Comparison of ENCODE assay signal across 1 cellular context in the genomic region with DNA sequence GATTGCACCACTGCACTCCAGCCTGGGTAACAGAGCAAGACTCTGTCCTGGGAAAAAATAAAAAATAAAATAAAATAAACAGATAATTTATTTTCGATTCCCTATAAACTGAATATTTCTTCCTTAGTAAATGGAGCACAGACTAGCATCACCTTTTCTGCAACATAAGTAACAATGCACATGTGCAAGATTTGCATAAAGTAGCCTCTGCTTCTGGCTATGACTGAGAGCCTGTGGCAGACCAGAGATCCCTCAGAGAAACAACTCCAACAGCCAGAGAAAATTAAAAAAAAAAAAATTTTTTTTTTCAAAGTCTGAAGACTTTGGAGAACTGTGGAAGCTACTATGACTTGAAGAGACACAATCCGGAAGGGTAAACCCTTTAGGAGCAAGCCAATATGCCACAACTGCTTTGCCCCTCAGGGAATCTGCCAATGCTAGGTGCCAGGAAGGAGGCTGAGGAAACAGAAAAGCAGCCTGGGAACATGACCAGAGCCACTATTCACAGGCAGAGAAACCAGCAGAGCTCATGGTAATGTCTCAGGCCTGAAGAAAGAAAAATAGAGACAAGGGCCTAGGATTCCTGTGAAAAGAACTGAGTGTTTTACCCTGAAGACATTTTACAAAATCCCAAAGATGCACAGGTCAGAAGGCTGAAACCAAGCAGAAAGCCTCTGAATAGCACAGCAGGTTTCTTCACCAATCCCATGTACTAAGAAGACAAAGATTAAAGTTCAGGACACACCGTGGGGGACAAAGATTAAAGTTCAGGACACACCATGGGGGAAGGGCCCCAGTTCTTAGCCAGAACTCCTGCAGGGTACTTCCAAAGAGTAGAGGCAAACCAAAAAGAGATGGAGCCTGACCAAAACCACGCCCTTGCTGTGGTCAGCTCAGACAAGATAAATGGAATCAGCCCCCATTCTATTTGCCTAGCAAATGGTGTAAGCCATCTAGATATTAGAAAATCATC.
TF ChIP-seq lines count a peak whose summit lies in the region.

No MANE protein-coding gene starts in this region.

TF ChIP-seq in HepG2, 621 proteins besides CTCF, POLR2A, EP300 and RAD21 (continued from another document and continues in another):
- TF ChIP-seq RORA (CRISPR knock-in tag; IDR thresholded peaks at IDR 0.05) (0 out of 2 replicates have a peak, but pooled peaks have one; percentile 26), ZNF121 (CRISPR knock-in tag; IDR thresholded peaks at IDR 0.05) (no peak), RBM22 (optimal IDR thresholded peaks at IDR 0.05; ENCODE audit: low read length) (peak; percentile 85), NR2F6 (IDR thresholded peaks at IDR 0.05) (peak; percentile 44; the same call in 1 of the 2 replicates), NR2F6 (CRISPR knock-in tag; IDR thresholded peaks at IDR 0.05) (no peak), RFXAP (CRISPR knock-in tag; IDR thresholded peaks at IDR 0.05; ENCODE audit: borderline replicate concordance) (no peak), ZNF281 (CRISPR knock-in tag; IDR thresholded peaks at IDR 0.05; ENCODE audit: borderline replicate concordance) (peak; percentile 95), TARDBP (CRISPR knock-in tag; IDR thresholded peaks at IDR 0.05) (peak; percentile 55; the same call in 1 of the 2 replicates), SMAD1 (CRISPR knock-in tag; IDR thresholded peaks at IDR 0.05; ENCODE audit: borderline replicate concordance, low read depth) (no peak), NCOA2 (CRISPR knock-in tag; IDR thresholded peaks at IDR 0.05) (peak; percentile 44; the same call in 1 of the 2 replicates), HNF4G (IDR thresholded peaks at IDR 0.05; ENCODE audit: borderline replicate concordance, low read depth, low read length) (peak; percentile 97), HNF4G (CRISPR knock-in tag; IDR thresholded peaks at IDR 0.05; ENCODE audit: borderline replicate concordance, low read depth) (peak; percentile 75), CEBPG (CRISPR knock-in tag; IDR thresholded peaks at IDR 0.05) (peak; percentile 11; the same call in 1 of the 2 replicates), MIXL1 (CRISPR knock-in tag; IDR thresholded peaks at IDR 0.05) (peak; percentile 30; the same call in 1 of the 2 replicates), TBX2 (CRISPR knock-in tag; IDR thresholded peaks at IDR 0.05; ENCODE audit: borderline replicate concordance) (0 out of 2 replicates have a peak, but pooled peaks have one; percentile 21), DNMT1 (CRISPR knock-in tag; IDR thresholded peaks at IDR 0.05) (no peak), ESRRA (CRISPR knock-in tag; IDR thresholded peaks at IDR 0.05; ENCODE audit: low read depth) (peak; percentile 51; the same call in 1 of the 2 replicates), ZFAT (CRISPR knock-in tag; conservative IDR thresholded peaks at IDR 0.05) (0 out of 2 replicates have a peak, but pooled peaks have one; percentile 49), HMG20A (CRISPR knock-in tag; IDR thresholded peaks at IDR 0.05; ENCODE audit: borderline replicate concordance) (peak; percentile 26; the same call in 1 of the 2 replicates), DNMT3B (CRISPR knock-in tag; conservative IDR thresholded peaks at IDR 0.05) (no peak), MYC (CRISPR knock-in tag; IDR thresholded peaks at IDR 0.05; ENCODE audit: borderline replicate concordance) (no peak), SNAPC5 (CRISPR knock-in tag; IDR thresholded peaks at IDR 0.05; ENCODE audit: borderline replicate concordance) (no peak), ZSCAN9 (CRISPR knock-in tag; IDR thresholded peaks at IDR 0.05; ENCODE audit: borderline replicate concordance) (0 out of 2 replicates have a peak, but pooled peaks have one; percentile 43), CREM (IDR thresholded peaks at IDR 0.05) (peak; percentile 45; the same call in 1 of the 2 replicates), CREM (CRISPR knock-in tag; IDR thresholded peaks at IDR 0.05) (no peak), SMC3 (IDR thresholded peaks at IDR 0.05; ENCODE audit: low read length) (peak; percentile 14; the same call in 1 of the 2 replicates), HNF1B (CRISPR knock-in tag; IDR thresholded peaks at IDR 0.05) (peak; percentile 15; the same call in 1 of the 2 replicates), RARA (CRISPR knock-in tag; IDR thresholded peaks at IDR 0.05) (peak; percentile 29; the same call in 1 of the 2 replicates), YEATS4 (CRISPR knock-in tag; IDR thresholded peaks at IDR 0.05; ENCODE audit: borderline replicate concordance) (no peak), PRPF4 (IDR thresholded peaks at IDR 0.05; ENCODE audit: low read depth, low read length, poor library complexity, severe bottlenecking) (no peak), ZNF33A (CRISPR knock-in tag; IDR thresholded peaks at IDR 0.05; ENCODE audit: borderline replicate concordance) (no peak), TCF12 (IDR thresholded peaks at IDR 0.05) (no peak), TCF12 (CRISPR knock-in tag; IDR thresholded peaks at IDR 0.05) (0 out of 2 replicates have a peak, but pooled peaks have one; percentile 5), NR2C2 (CRISPR knock-in tag; IDR thresholded peaks at IDR 0.05; ENCODE audit: borderline replicate concordance) (peak; percentile 43; the same call in 1 of the 2 replicates), SOX6 (IDR thresholded peaks at IDR 0.05) (no peak), SOX6 (CRISPR knock-in tag; IDR thresholded peaks at IDR 0.05) (peak; percentile 61), ZNF530 (CRISPR knock-in tag; IDR thresholded peaks at IDR 0.05; ENCODE audit: low read depth) (no peak), ELF3 (CRISPR knock-in tag; IDR thresholded peaks at IDR 0.05) (no peak), TEAD3 (CRISPR knock-in tag; optimal IDR thresholded peaks at IDR 0.05; ENCODE audit: borderline replicate concordance) (peak; percentile 18), SALL1 (CRISPR knock-in tag; IDR thresholded peaks at IDR 0.05) (peak; percentile 43; the same call in 1 of the 2 replicates)
- TF ChIP-seq, protein P1, sequence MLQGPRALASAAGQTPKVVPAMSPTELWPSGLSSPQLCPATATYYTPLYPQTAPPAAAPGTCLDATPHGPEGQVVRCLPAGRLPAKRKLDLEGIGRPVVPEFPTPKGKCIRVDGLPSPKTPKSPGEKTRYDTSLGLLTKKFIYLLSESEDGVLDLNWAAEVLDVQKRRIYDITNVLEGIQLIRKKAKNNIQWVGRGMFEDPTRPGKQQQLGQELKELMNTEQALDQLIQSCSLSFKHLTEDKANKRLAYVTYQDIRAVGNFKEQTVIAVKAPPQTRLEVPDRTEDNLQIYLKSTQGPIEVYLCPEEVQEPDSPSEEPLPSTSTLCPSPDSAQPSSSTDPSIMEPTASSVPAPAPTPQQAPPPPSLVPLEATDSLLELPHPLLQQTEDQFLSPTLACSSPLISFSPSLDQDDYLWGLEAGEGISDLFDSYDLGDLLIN (CRISPR knock-in tag; IDR thresholded peaks at IDR 0.05; ENCODE audit: borderline replicate concordance): 0 out of 2 replicates have a peak, but pooled peaks have one; percentile 46
- TF ChIP-seq, protein P2, sequence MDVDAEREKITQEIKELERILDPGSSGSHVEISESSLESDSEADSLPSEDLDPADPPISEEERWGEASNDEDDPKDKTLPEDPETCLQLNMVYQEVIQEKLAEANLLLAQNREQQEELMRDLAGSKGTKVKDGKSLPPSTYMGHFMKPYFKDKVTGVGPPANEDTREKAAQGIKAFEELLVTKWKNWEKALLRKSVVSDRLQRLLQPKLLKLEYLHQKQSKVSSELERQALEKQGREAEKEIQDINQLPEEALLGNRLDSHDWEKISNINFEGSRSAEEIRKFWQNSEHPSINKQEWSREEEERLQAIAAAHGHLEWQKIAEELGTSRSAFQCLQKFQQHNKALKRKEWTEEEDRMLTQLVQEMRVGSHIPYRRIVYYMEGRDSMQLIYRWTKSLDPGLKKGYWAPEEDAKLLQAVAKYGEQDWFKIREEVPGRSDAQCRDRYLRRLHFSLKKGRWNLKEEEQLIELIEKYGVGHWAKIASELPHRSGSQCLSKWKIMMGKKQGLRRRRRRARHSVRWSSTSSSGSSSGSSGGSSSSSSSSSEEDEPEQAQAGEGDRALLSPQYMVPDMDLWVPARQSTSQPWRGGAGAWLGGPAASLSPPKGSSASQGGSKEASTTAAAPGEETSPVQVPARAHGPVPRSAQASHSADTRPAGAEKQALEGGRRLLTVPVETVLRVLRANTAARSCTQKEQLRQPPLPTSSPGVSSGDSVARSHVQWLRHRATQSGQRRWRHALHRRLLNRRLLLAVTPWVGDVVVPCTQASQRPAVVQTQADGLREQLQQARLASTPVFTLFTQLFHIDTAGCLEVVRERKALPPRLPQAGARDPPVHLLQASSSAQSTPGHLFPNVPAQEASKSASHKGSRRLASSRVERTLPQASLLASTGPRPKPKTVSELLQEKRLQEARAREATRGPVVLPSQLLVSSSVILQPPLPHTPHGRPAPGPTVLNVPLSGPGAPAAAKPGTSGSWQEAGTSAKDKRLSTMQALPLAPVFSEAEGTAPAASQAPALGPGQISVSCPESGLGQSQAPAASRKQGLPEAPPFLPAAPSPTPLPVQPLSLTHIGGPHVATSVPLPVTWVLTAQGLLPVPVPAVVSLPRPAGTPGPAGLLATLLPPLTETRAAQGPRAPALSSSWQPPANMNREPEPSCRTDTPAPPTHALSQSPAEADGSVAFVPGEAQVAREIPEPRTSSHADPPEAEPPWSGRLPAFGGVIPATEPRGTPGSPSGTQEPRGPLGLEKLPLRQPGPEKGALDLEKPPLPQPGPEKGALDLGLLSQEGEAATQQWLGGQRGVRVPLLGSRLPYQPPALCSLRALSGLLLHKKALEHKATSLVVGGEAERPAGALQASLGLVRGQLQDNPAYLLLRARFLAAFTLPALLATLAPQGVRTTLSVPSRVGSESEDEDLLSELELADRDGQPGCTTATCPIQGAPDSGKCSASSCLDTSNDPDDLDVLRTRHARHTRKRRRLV (CRISPR knock-in tag; IDR thresholded peaks at IDR 0.05): 0 out of 2 replicates have a peak, but pooled peaks have one; percentile 41
- TF ChIP-seq, protein P3, sequence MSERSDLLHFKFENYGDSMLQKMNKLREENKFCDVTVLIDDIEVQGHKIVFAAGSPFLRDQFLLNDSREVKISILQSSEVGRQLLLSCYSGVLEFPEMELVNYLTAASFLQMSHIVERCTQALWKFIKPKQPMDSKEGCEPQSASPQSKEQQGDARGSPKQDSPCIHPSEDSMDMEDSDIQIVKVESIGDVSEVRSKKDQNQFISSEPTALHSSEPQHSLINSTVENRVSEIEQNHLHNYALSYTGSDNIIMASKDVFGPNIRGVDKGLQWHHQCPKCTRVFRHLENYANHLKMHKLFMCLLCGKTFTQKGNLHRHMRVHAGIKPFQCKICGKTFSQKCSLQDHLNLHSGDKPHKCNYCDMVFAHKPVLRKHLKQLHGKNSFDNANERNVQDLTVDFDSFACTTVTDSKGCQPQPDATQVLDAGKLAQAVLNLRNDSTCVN (CRISPR knock-in tag; IDR thresholded peaks at IDR 0.05; ENCODE audit: borderline replicate concordance): no peak
- TF ChIP-seq, protein P4, sequence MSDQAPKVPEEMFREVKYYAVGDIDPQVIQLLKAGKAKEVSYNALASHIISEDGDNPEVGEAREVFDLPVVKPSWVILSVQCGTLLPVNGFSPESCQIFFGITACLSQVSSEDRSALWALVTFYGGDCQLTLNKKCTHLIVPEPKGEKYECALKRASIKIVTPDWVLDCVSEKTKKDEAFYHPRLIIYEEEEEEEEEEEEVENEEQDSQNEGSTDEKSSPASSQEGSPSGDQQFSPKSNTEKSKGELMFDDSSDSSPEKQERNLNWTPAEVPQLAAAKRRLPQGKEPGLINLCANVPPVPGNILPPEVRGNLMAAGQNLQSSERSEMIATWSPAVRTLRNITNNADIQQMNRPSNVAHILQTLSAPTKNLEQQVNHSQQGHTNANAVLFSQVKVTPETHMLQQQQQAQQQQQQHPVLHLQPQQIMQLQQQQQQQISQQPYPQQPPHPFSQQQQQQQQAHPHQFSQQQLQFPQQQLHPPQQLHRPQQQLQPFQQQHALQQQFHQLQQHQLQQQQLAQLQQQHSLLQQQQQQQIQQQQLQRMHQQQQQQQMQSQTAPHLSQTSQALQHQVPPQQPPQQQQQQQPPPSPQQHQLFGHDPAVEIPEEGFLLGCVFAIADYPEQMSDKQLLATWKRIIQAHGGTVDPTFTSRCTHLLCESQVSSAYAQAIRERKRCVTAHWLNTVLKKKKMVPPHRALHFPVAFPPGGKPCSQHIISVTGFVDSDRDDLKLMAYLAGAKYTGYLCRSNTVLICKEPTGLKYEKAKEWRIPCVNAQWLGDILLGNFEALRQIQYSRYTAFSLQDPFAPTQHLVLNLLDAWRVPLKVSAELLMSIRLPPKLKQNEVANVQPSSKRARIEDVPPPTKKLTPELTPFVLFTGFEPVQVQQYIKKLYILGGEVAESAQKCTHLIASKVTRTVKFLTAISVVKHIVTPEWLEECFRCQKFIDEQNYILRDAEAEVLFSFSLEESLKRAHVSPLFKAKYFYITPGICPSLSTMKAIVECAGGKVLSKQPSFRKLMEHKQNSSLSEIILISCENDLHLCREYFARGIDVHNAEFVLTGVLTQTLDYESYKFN (CRISPR knock-in tag; conservative IDR thresholded peaks at IDR 0.05): peak; percentile 71
- TF ChIP-seq, protein P5, sequence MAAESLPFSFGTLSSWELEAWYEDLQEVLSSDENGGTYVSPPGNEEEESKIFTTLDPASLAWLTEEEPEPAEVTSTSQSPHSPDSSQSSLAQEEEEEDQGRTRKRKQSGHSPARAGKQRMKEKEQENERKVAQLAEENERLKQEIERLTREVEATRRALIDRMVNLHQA (CRISPR knock-in tag; IDR thresholded peaks at IDR 0.05): no peak
